In the genomic region with DNA sequence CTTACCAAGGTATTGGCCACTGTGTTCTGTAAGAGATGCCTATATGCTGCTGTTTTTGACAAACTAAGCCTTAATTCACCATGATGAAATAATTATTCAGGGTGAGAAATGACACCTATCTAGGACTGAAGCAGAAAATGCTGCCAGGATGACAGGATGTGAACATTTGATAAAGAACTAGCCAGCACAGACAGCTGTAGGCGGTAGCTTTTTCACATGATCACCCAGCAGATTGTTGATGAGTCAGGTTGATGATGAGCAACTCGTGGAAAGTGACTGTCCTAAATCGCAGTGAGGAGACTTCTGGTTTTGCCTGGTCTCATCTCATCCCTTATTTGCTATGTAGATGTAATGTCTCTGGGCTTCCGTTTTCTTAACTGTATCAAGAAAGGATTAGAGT, we compare ENCODE assay signal across 9 cellular contexts.
A peak's percentile ranks its signal among the peaks of the same experiment; 100 is the strongest.
DNase-seq lines count a peak whose midpoint lies in the region; ATAC-seq and TF ChIP-seq lines count a peak whose summit lies in the region.
"Had no signal": no experiment of that assay in that cellular context is flagged by ENCODE, and none has a peak within 500 bp of the region (broad histone marks: within the 10 kb centered on the region; RNA-seq: fewer than 3 reads in every experiment).

No MANE protein-coding gene starts in this region.

- H3K27me3 Mint-ChIP-seq in activated naive CD8-positive, alpha-beta T cell = peaks cover 7% of the 10 kb centered on the region
- H3K27me3 Mint-ChIP-seq in neural progenitor cell (ENCODE audit: insufficient read depth, low read depth) = no peaks in the 10 kb centered on the region

- ATAC-seq in GM21723 (IDR thresholded peaks at IDR 0.05; ENCODE audit: unreplicated experiment) = peak; percentile 95

- peak overlapping the region; percentile 24 for H3K27ac Mint-ChIP-seq in activated naive CD8-positive, alpha-beta T cell
- H3K27ac Mint-ChIP-seq in neural progenitor cell = no peak overlapping the region
- H3K27ac Mint-ChIP-seq: T-cell had no signal

- H4K20me1 ChIP-seq in neural progenitor cell (ENCODE audit: low read depth) = peaks cover 16% of the 10 kb centered on the region

- peaks cover 8% of the 10 kb centered on the region for H3K79me2 ChIP-seq in neural progenitor cell (ENCODE audit: low read depth)

- H3K9ac ChIP-seq in neural progenitor cell = no peak overlapping the region

- no peaks in the 10 kb centered on the region for H3K36me3 ChIP-seq in neural progenitor cell

- H3K9me3 Mint-ChIP-seq in activated naive CD8-positive, alpha-beta T cell (ENCODE audit: low read depth) = no peaks in the 10 kb centered on the region
- no peaks in the 10 kb centered on the region for H3K9me3 Mint-ChIP-seq in neural progenitor cell
- H3K9me3 Mint-ChIP-seq: T-cell had no signal

- H3K36me3 Mint-ChIP-seq in activated naive CD8-positive, alpha-beta T cell = no peaks in the 10 kb centered on the region
- peaks cover 8% of the 10 kb centered on the region for H3K36me3 Mint-ChIP-seq in neural progenitor cell
- H3K36me3 Mint-ChIP-seq: T-cell had no signal

- DNase-seq in GM13977 (ENCODE audit: low spot score) (peak; percentile 56), LHCN-M2 (ENCODE audit: low read depth) (peak; percentile 97), medulla oblongata (ENCODE audit: extremely low spot score) (peak; percentile 91), DMS79 (lab: John Stamatoyannopoulos, UW) (no peak), NCI-H146 (lab: John Stamatoyannopoulos, UW) (no peak), neural progenitor cell (ENCODE audit: low spot score) (no peak)
- DNase-seq: T-cell had no signal

- no peak overlapping the region for H3K4me3 Mint-ChIP-seq in activated naive CD8-positive, alpha-beta T cell
- no peak overlapping the region for H3K4me3 Mint-ChIP-seq in neural progenitor cell
- H3K4me3 Mint-ChIP-seq: T-cell had no signal

- H3K4me1 ChIP-seq in neural progenitor cell = peaks cover 18% of the 10 kb centered on the region

- H3K27ac ChIP-seq in neural progenitor cell = no peak overlapping the region

- peaks cover 8% of the 10 kb centered on the region for H3K4me1 Mint-ChIP-seq in activated naive CD8-positive, alpha-beta T cell (ENCODE audit: low read depth)
- peaks cover 12% of the 10 kb centered on the region for H3K4me1 Mint-ChIP-seq in neural progenitor cell

- in situ Hi-C loops in GM13977 (cut with MboI; ENCODE audit: low pct_unique_long_range_greater_than_20kb, low sequenced_read_pairs, unreplicated experiment) = no loop called here

- no peaks in the 10 kb centered on the region for H3K9me3 ChIP-seq in neural progenitor cell (ENCODE audit: low read depth)

- no peak overlapping the region for H3K4me3 ChIP-seq in neural progenitor cell

- no peak overlapping the region for H2AFZ ChIP-seq in neural progenitor cell (replicated peaks)

- TF ChIP-seq CTCF in GM13977 (IDR thresholded peaks at IDR 0.05; ENCODE audit: extremely low read depth, insufficient read depth, missing control alignments) = no peak
- TF ChIP-seq CTCF in neural progenitor cell (IDR thresholded peaks at IDR 0.05) = no peak

- no peaks in the 10 kb centered on the region for H3K27me3 ChIP-seq in neural progenitor cell

- peaks cover 10% of the 10 kb centered on the region for H3F3A ChIP-seq in neural progenitor cell (ENCODE audit: low read depth)

- no peak overlapping the region for H3K4me2 ChIP-seq in neural progenitor cell

Comparison
In these comparisons a context has a peak if more than half of its experiments do, and no peak if none do; other contexts are left out.
1. DNase-seq: peak in GM13977 (single experiment), LHCN-M2 (single experiment) and medulla oblongata (single experiment); none in DMS79 (single experiment), NCI-H146 (single experiment) and neural progenitor cell (single experiment).